18 cellular contexts compared by ENCODE assay signal in the genomic region with DNA sequence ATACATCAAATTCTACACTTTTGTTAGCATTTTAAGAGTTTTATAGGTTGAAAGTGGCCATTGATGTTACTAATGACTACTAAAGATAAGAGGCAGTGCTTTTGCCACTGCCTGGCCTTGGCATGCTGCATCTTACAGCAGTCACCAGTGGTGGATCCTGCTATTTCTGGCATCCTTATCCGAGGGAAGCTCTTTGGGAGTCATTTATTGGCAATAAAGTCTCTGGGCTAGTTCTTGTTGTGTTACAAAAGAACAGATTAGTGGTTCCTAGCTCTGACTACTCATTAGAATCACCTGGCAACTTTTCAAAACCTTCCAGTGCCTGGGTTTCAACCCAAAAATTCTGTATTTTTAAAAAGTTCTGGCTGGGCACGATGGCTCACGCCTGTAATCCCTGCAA.
"Had no signal": no experiment of that assay in that cellular context is flagged by ENCODE, and none has a peak within 500 bp of the region (broad histone marks: within the 10 kb centered on the region; RNA-seq: fewer than 3 reads in every experiment).

No MANE protein-coding gene starts in this region.

- DNase-seq: activated CD4-positive, alpha-beta memory T cell treated with anti-CD3 and anti-CD28 coated beads, Interleukin-2, amount 10 ng/mL, durations not matched to agents 7 days and 5 days; activated CD4-positive, alpha-beta T cell treated with anti-CD3 and anti-CD28 coated beads for 36 hours; activated naive CD4-positive, alpha-beta T cell treated with anti-CD3 and anti-CD28 coated beads, Interleukin-2, amount 50 U/mL, for 16 hours; activated T-cell treated with anti-CD3 and anti-CD28 coated beads, Interleukin-2, amount 50 U/mL, for 24 hours; cerebellar nuclear complex; effector memory CD4-positive, alpha-beta T cell; left lung; posterior cingulate gyrus; retina; stimulated activated CD4-positive, alpha-beta T cell treated with anti-CD3 and anti-CD28 coated beads, Interleukin-4, amount 100 ng/mL, for 4 hours; stimulated activated CD8-positive, alpha-beta memory T cell treated with anti-CD3 and anti-CD28 coated beads, Interleukin-4, amount 100 ng/mL, for 48 hours; stimulated activated naive CD4-positive, alpha-beta T cell treated with Interleukin-2 at 50 U/mL for 16 hours; T-helper 1 cell; T1000 had no signal

- H3K27ac ChIP-seq: gastroesophageal sphincter, hepatocyte, left lung, VCaP had no signal

- H3K4me2 ChIP-seq: hepatocyte, smooth muscle cell had no signal

- H2AFZ ChIP-seq: hepatocyte had no signal

- H3K9me3 ChIP-seq: gastroesophageal sphincter, left lung had no signal

- H3K27me3 ChIP-seq: gastroesophageal sphincter, hepatocyte, left lung had no signal

- H3K4me3 ChIP-seq: gastroesophageal sphincter, hepatocyte, left lung, smooth muscle cell had no signal
